9 cellular contexts compared by ENCODE assay signal in the genomic region with DNA sequence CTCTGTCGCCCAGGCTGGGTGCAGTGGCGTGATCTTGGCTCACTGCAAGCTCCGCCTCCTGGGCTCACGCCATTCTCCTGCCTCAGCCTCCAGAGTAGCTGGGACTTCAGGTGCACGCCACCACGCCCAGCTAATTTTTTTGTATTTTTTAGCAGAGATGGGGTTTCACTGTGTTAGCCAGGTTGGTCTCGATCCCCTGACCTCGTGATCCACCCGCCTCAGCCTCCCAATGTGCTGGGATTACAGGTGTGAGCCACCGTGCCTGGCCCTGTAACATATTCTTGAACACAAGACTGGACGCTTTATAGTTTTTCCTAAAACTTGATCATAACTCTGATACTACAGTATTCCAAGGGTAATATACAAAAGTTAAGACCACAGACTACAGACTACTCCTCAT. TPM values are rescaled to one million over a fixed set of nuclear protein-coding genes. Genes with fewer than 3 reads are reported as not detected.
"Had no signal": no experiment of that assay in that cellular context is flagged by ENCODE, and none has a peak within 500 bp of the region (broad histone marks: within the 10 kb centered on the region; RNA-seq: fewer than 3 reads in every experiment).

No MANE protein-coding gene starts in this region.

RNA-seq across cellular contexts. Expression of a gene that starts 45.5 kb away (rescaled TPM):
- total RNA-seq: OCI-LY7, PC-3, PC-9, Peyer's patch, Right ventricle myocardium inferior, Right ventricle myocardium superior, SJCRH30, SJSA1 had no signal

RNA-seq across cellular contexts. Expression of a gene that starts 58.9 kb away (rescaled TPM):
- total RNA-seq: OCI-LY7, PC-3, PC-9, RPMI7951, SJCRH30, SJSA1 had no signal
